ENCODE assay signal across 8 cellular contexts in genomic region chr3:184135911-184136260, GRCh38. TPM values are rescaled to one million over a fixed set of nuclear protein-coding genes. Genes with fewer than 3 reads are reported as not detected.
DNase-seq lines count a peak whose midpoint lies in the region; ATAC-seq, FAIRE-seq and TF ChIP-seq lines count a peak whose summit lies in the region.

No MANE protein-coding gene starts in this region.

- H3K4me1 Mint-ChIP-seq in dendritic cell treated with granulocyte-macrophage colony-stimulating factor and Interleukin-4, amounts not matched to agents 40 ng/mL and 50 ng/mL, for 4 days (ENCODE audit: low read depth): peaks cover 27% of the 10 kb centered on the region
- peaks cover 34% of the 10 kb centered on the region for H3K4me1 Mint-ChIP-seq in nephron

- H3K9me3 ChIP-seq in BLaER1: no peaks in the 10 kb centered on the region
- H3K9me3 ChIP-seq in Karpas-422 (ENCODE audit: low read length): no peaks in the 10 kb centered on the region

- peak overlapping the region; percentile 83; the same call in 1 of the 2 replicates for H2AFZ ChIP-seq in Karpas-422 (ENCODE audit: low read length)

- H3K27me3 Mint-ChIP-seq in dendritic cell treated with granulocyte-macrophage colony-stimulating factor and Interleukin-4, amounts not matched to agents 40 ng/mL and 50 ng/mL, for 4 days: no peaks in the 10 kb centered on the region
- no peaks in the 10 kb centered on the region for H3K27me3 Mint-ChIP-seq in nephron (ENCODE audit: low read depth)

- H3K36me3 ChIP-seq in BLaER1: peaks cover 41% of the 10 kb centered on the region
- H3K36me3 ChIP-seq in Karpas-422 (ENCODE audit: insufficient read depth, low read length): peaks cover 22% of the 10 kb centered on the region; the same call in 1 of the 2 replicates

- H3K9ac ChIP-seq in BLaER1 (peak overlapping the region; percentile 87), Karpas-422 (ENCODE audit: low read length) (peak overlapping the region; percentile 88)

- TF ChIP-seq CTCF in nephron (IDR thresholded peaks at IDR 0.05; ENCODE audit: unreplicated experiment in 3 of 3): no peak

- H3K4me1 ChIP-seq in BLaER1: peaks cover 29% of the 10 kb centered on the region
- peaks cover 31% of the 10 kb centered on the region for H3K4me1 ChIP-seq in Karpas-422 (ENCODE audit: low read length)

- no peak for DNase-seq in Karpas-422
- no peak for DNase-seq in NCI-H1092 treated with DMSO at 0.1 percent for 48 hours (lab: John Stamatoyannopoulos, UW)
- DNase-seq in HTR-8/SVneo (ENCODE audit: insufficient read length, low spot score): no peak
- DNase-seq in NCI-H226: no peak

- H4K20me1 ChIP-seq in BLaER1: peaks cover 44% of the 10 kb centered on the region
- H4K20me1 ChIP-seq in Karpas-422 (ENCODE audit: insufficient read depth, low read depth, low read length): peaks cover 4% of the 10 kb centered on the region; the same call in 1 of the 2 replicates

- H3K9me2 ChIP-seq in Karpas-422 (replicated peaks; ENCODE audit: insufficient read depth, low read length): no peaks in the 10 kb centered on the region

- peaks cover 47% of the 10 kb centered on the region for H3K36me3 Mint-ChIP-seq in dendritic cell treated with granulocyte-macrophage colony-stimulating factor and Interleukin-4, amounts not matched to agents 40 ng/mL and 50 ng/mL, for 4 days (ENCODE audit: low read depth)
- peaks cover 15% of the 10 kb centered on the region for H3K36me3 Mint-ChIP-seq in nephron (ENCODE audit: low read depth)

- intact Hi-C loops in dendritic cell treated with granulocyte-macrophage colony-stimulating factor and Interleukin-4, amounts not matched to agents 40 ng/mL and 50 ng/mL, for 4 days (cut with micrococcal nuclease): loop anchor here (1.0 to 10.0 kb wide), 6 partner anchors 19 to 241 kb away; partner anchors contain the start of genes ABCF3, AP2M1, DVL3 and EEF1AKMT4

- no peak for ATAC-seq in HG02678 (IDR thresholded peaks at IDR 0.05; ENCODE audit: unreplicated experiment)

- H3K4me3 Mint-ChIP-seq in dendritic cell treated with granulocyte-macrophage colony-stimulating factor and Interleukin-4, amounts not matched to agents 40 ng/mL and 50 ng/mL, for 4 days: peak overlapping the region; percentile 95
- H3K4me3 Mint-ChIP-seq in nephron: peak overlapping the region; percentile 96 to 97 (median 96)

- FAIRE-seq in HTR-8/SVneo (lab: Jason Lieb, UNC): no peak

- H3K4me3 ChIP-seq in BLaER1 (peak overlapping the region; percentile 80), Karpas-422 (ENCODE audit: low read length) (peak overlapping the region; percentile 86)

- H3K4me2 ChIP-seq in BLaER1 (peak overlapping the region; percentile 97), Karpas-422 (ENCODE audit: low read depth, low read length, poor library complexity, severe bottlenecking) (peak overlapping the region; percentile 99)

- H3K27ac ChIP-seq in BLaER1: peak overlapping the region; percentile 90
- H3K27ac ChIP-seq in Karpas-422 (ENCODE audit: low read length): peak overlapping the region; percentile 47

- H3K27me3 ChIP-seq in BLaER1: no peaks in the 10 kb centered on the region
- H3K27me3 ChIP-seq in Karpas-422 (ENCODE audit: low read length): no peaks in the 10 kb centered on the region

- H3K79me2 ChIP-seq in Karpas-422 (ENCODE audit: low read length): peaks cover 46% of the 10 kb centered on the region

- peak overlapping the region; percentile 87 for H3K27ac Mint-ChIP-seq in dendritic cell treated with granulocyte-macrophage colony-stimulating factor and Interleukin-4, amounts not matched to agents 40 ng/mL and 50 ng/mL, for 4 days
- H3K27ac Mint-ChIP-seq in nephron: peak overlapping the region; percentile 84 to 96 (median 95)

- H3K9me3 Mint-ChIP-seq in dendritic cell treated with granulocyte-macrophage colony-stimulating factor and Interleukin-4, amounts not matched to agents 40 ng/mL and 50 ng/mL, for 4 days: no peaks in the 10 kb centered on the region
- H3K9me3 Mint-ChIP-seq in nephron: no peaks in the 10 kb centered on the region

RNA-seq across cellular contexts. Expression of gene EIF2B5, which starts 0.7 kb away (rescaled TPM):
- 59.4 and 68.4 TPM in 2 replicates for total RNA-seq in Karpas-422 (2014; rRNA removed; shearing (Covaris generic); ENCODE audit: low replicate concordance)

RNA-seq across cellular contexts. Expression of gene DVL3, which starts 19.3 kb away (rescaled TPM):
- total RNA-seq in Karpas-422 (2014; rRNA removed; shearing (Covaris generic); ENCODE audit: low replicate concordance): 62.1 and 106 TPM in 2 replicates

RNA-seq across cellular contexts. Expression of gene AP2M1, which starts 38.8 kb away (rescaled TPM):
- total RNA-seq in Karpas-422 (2014; rRNA removed; shearing (Covaris generic); ENCODE audit: low replicate concordance): 212 and 265 TPM in 2 replicates

RNA-seq across cellular contexts. Expression of gene HTR3E, which starts 39.0 kb away (rescaled TPM):
- total RNA-seq in Karpas-422 (2014; rRNA removed; shearing (Covaris generic); ENCODE audit: low replicate concordance): not detected in 2 replicates

RNA-seq across cellular contexts. Expression of gene ABCF3, which starts 50.1 kb away (rescaled TPM):
- 61.6 and 62.9 TPM in 2 replicates for total RNA-seq in Karpas-422 (2014; rRNA removed; shearing (Covaris generic); ENCODE audit: low replicate concordance)
